ENCODE assay signal across 14 cellular contexts in genomic region chr19:3708207-3708931, GRCh38. TPM values are rescaled to one million over a fixed set of nuclear protein-coding genes. Genes with fewer than 3 reads are reported as not detected.
DNase-seq lines count a peak whose midpoint lies in the region; ATAC-seq and TF ChIP-seq lines count a peak whose summit lies in the region.
"Had no signal": no experiment of that assay in that cellular context is flagged by ENCODE, and none has a peak within 500 bp of the region (broad histone marks: within the 10 kb centered on the region; RNA-seq: fewer than 3 reads in every experiment).

Gene TJP3, plus strand, starts transcription at chr19:3708384. Its CDS starts 20,049 bp downstream, at chr19:3728433.

- H3K36me3 Mint-ChIP-seq in CD4-positive, alpha-beta memory T cell: no peaks in the 10 kb centered on the region

- peaks cover 0 to 8% (median 4%) of the 10 kb centered on the region in 4 donors for H3K4me1 Mint-ChIP-seq in CD4-positive, alpha-beta memory T cell

- ATAC-seq in body of pancreas (peak; percentile 53), GM21381 (IDR thresholded peaks at IDR 0.05; ENCODE audit: unreplicated experiment) (no peak)

- intact Hi-C loops in CD4-positive, alpha-beta memory T cell (cut with micrococcal nuclease): loop anchor here (5.0 kb wide), 1 partner anchor 161 kb away; no protein-coding TSS in a partner anchor
- intact Hi-C loops in body of pancreas (cut with DNase I): loop anchor here (5.0 kb wide), 1 partner anchor 41 kb away; no protein-coding TSS in a partner anchor

- no peak within 1 kb of the TSS for H3K4me3 ChIP-seq in CD4-positive, alpha-beta memory T cell (ENCODE audit: low read length in 2 of 2)
- no peak within 1 kb of the TSS for H3K4me3 ChIP-seq in body of pancreas
- peak within 1 kb of the TSS in 1 of 2 donors; percentile 46 for H3K4me3 ChIP-seq in muscle layer of duodenum (ENCODE audit: low read depth in 1 of 2, low read length in 2 of 2)

- H3K27ac ChIP-seq in CD4-positive, alpha-beta memory T cell (ENCODE audit: low read depth, low read length): no peak within 1 kb of the TSS
- H3K27ac ChIP-seq in body of pancreas (peak within 1 kb of the TSS; percentile 75 to 94 (median 90)), muscle layer of duodenum (ENCODE audit: low read length) (peak within 1 kb of the TSS; percentile 63)

- TF ChIP-seq POLR2A in body of pancreas (IDR thresholded peaks at IDR 0.05): peak in 2 of 3 donors; percentile 56 to 69

- peaks cover 0 to 1% (median 0%) of the 10 kb centered on the region in 8 donors for H3K9me3 Mint-ChIP-seq in CD4-positive, alpha-beta memory T cell
- H3K9me3 Mint-ChIP-seq: central memory CD8-positive, alpha-beta T cell had no signal

- no peaks in the 10 kb centered on the region for H3K36me3 ChIP-seq in CD4-positive, alpha-beta memory T cell (ENCODE audit: insufficient read depth, low read length)
- H3K36me3 ChIP-seq in body of pancreas (replicated peaks in 1 of 2; ENCODE audit: insufficient read depth in 1 of 2, low read depth in 2 of 2): no peaks in the 10 kb centered on the region
- no peaks in the 10 kb centered on the region for H3K36me3 ChIP-seq in muscle layer of duodenum (ENCODE audit: control insufficient read depth in 1 of 2, insufficient read depth in 2 of 2, low read length in 2 of 2)

- no peaks in the 10 kb centered on the region for H3K4me1 ChIP-seq in CD4-positive, alpha-beta memory T cell (ENCODE audit: insufficient read depth, low read length)
- H3K4me1 ChIP-seq in body of pancreas (peaks cover 42% of the 10 kb centered on the region), muscle layer of duodenum (ENCODE audit: control insufficient read depth in 1 of 2, insufficient read depth in 2 of 2, low read length in 2 of 2) (peaks cover 0 to 15% of the 10 kb centered on the region in 2 donors)

- WGBS in body of pancreas, 2 donors: 4 to 16% methylated on average over 12 to 24 of the region's 24 CpGs

- H3K4me3 Mint-ChIP-seq in CD4-positive, alpha-beta memory T cell: peak within 1 kb of the TSS in 1 of 8 donors; percentile 10
- H3K4me3 Mint-ChIP-seq: central memory CD8-positive, alpha-beta T cell had no signal

- H3K27me3 ChIP-seq in CD4-positive, alpha-beta memory T cell (ENCODE audit: insufficient read depth, low read length): no peaks in the 10 kb centered on the region
- H3K27me3 ChIP-seq in body of pancreas: no peaks in the 10 kb centered on the region
- H3K27me3 ChIP-seq in muscle layer of duodenum (ENCODE audit: low read depth, low read length): no peaks in the 10 kb centered on the region

- no peaks in the 10 kb centered on the region for H3K9me3 ChIP-seq in CD4-positive, alpha-beta memory T cell (ENCODE audit: control insufficient read depth in 1 of 2, low read length in 2 of 2)
- H3K9me3 ChIP-seq in body of pancreas (no peaks in the 10 kb centered on the region), muscle layer of duodenum (ENCODE audit: control insufficient read depth in 1 of 2, low read length in 2 of 2) (no peaks in the 10 kb centered on the region)

- DNase-seq in CD4-positive, alpha-beta memory T cell: no peak
- DNase-seq in HuH-7.5 (ENCODE audit: low spot score) (peak; percentile 83), body of pancreas (peak; percentile 69 to 85 (median 80)), H4 (ENCODE audit: low spot score) (no peak), NCI-H187 (lab: John Stamatoyannopoulos, UW) (no peak), NCI-H1092 (lab: John Stamatoyannopoulos, UW) (no peak)
- DNase-seq: activated CD8-positive, alpha-beta memory T cell treated with anti-CD3 and anti-CD28 coated beads for 24 hours; GDM1; hypothalamus; NK-92 treated with Interleukin-12 subunit alpha and Interleukin-12 subunit beta, amount 100 ng/mL, for 24 hours; stimulated activated naive CD4-positive, alpha-beta T cell had no signal

- H3K27me3 Mint-ChIP-seq in CD4-positive, alpha-beta memory T cell: peaks cover 0 to 5% of the 10 kb centered on the region in 2 donors
- H3K27me3 Mint-ChIP-seq: central memory CD8-positive, alpha-beta T cell had no signal

- CTCF ChIA-PET in CD4-positive, alpha-beta memory T cell (lab: Charles Lee; ENCODE audit: partially characterized antibody): interaction anchor here (0.7 to 6.0 kb wide), 6 partner anchors 9 to 419 kb away, joined by 3 to 32 read pairs (median 4); partner anchors contain the start of gene GIPC3

- POLR2A ChIA-PET in CD4-positive, alpha-beta memory T cell (lab: Charles Lee; ENCODE audit: partially characterized antibody): no interaction called here

- H3K27ac Mint-ChIP-seq in CD4-positive, alpha-beta memory T cell: no peak within 1 kb of the TSS

- no peak for TF ChIP-seq CTCF in body of pancreas (IDR thresholded peaks at IDR 0.05)

RNA-seq across cellular contexts. Expression of gene TJP3, which starts in this region (rescaled TPM):
- 10 to 100 TPM; 20.2 to 21.1 TPM for total RNA-seq in CD4-positive, alpha-beta memory T cell
- polyA plus RNA-seq in CD4-positive, alpha-beta memory T cell: 10 to 100 TPM; 17.6 to 23.4 TPM
- total RNA-seq in body of pancreas: 10 to 100 TPM; 15.8 to 21.4 TPM
- total RNA-seq in H4 (2014; rRNA removed; shearing (Covaris generic)): 1.5 TPM in 1 of 2 replicates, not detected in the other

Comparison
In these comparisons a context has a peak if more than half of its experiments do, and no peak if none do; other contexts are left out.
1. DNase-seq: peak in HuH-7.5 (single experiment) and body of pancreas (4 of 4); none in CD4-positive, alpha-beta memory T cell (0 of 5), H4 (single experiment), NCI-H187 (0 of 2) and NCI-H1092 (single experiment).